Comparison of ENCODE assay signal across 11 cellular contexts in the genomic region with DNA sequence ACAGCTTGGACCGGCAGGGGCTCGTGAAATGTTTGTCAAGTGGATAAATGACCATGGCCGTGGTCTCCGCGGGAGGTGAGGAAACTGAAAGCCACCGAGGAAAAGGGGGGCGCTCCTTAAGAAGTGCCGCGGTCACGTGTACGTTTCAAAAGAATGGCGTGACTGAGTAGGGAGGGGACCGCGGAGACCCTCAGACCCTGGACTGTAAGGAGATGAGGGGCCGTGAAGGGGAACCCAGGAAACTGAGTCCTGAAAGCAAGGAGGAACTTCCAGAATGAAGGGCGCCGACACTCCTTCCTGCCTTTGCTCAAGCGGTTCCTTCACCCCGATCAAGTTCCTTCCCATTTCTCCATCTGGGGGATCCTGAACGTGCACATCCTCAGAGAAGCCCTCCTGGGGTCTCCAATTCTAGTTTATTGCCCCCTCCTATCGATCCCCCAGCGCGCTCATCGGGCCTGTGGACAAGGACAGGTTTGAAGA. TPM values are rescaled to one million over a fixed set of nuclear protein-coding genes. Genes with fewer than 3 reads are reported as not detected.
DNase-seq lines count a peak whose midpoint lies in the region; ATAC-seq, FAIRE-seq and TF ChIP-seq lines count a peak whose summit lies in the region.
"Not testable (repeated sequence)": the region's sequence is repeated elsewhere in the genome, so short reads cannot be mapped to it uniquely, and the experiment has no call there.
"Had no signal": no experiment of that assay in that cellular context is flagged by ENCODE, and none has a peak within 500 bp of the region (broad histone marks: within the 10 kb centered on the region; RNA-seq: fewer than 3 reads in every experiment).

No MANE protein-coding gene starts in this region.

- peak overlapping the region; percentile 99 for H3K27ac Mint-ChIP-seq in activated naive CD8-positive, alpha-beta T cell treated with anti-CD3 and anti-CD28 coated beads for 36 hours

- not testable (repeated sequence) for TF ChIP-seq CTCF in RWPE2 (IDR thresholded peaks at IDR 0.05; ENCODE audit: poor library complexity, severe bottlenecking); endothelial cell of umbilical vein (IDR thresholded peaks at IDR 0.05; ENCODE audit: extremely low read depth in 1 of 2, insufficient read depth in 1 of 2, low read depth in 1 of 2, low read length in 2 of 2); pancreas (IDR thresholded peaks at IDR 0.05); upper lobe of right lung (IDR thresholded peaks at IDR 0.05)

- H3K4me2 ChIP-seq in endothelial cell of umbilical vein (ENCODE audit: insufficient read depth, low read length), result peak overlapping the region; percentile 78

- H4K20me1 ChIP-seq in endothelial cell of umbilical vein (replicated peaks; ENCODE audit: control insufficient read depth, extremely low read depth, insufficient read depth, low read length), result not testable (repeated sequence)

- H3K27ac ChIP-seq in RWPE2 (ENCODE audit: poor library complexity, severe bottlenecking) (peak overlapping the region; percentile 86), endothelial cell of umbilical vein (ENCODE audit: insufficient read depth, low read depth, low read length) (peak overlapping the region; percentile 67), pancreas (peak overlapping the region; percentile 59 to 85 (median 80)), upper lobe of right lung (peak overlapping the region; percentile 92)

- peak overlapping the region; percentile 97 for H3K4me3 Mint-ChIP-seq in activated naive CD8-positive, alpha-beta T cell treated with anti-CD3 and anti-CD28 coated beads for 36 hours

- ATAC-seq in GM18498 (IDR thresholded peaks at IDR 0.05; ENCODE audit: unreplicated experiment) (peak; percentile 21), HG03139 (IDR thresholded peaks at IDR 0.05; ENCODE audit: unreplicated experiment) (peak; percentile 17), RWPE2 (ENCODE audit: low read depth) (peak; percentile 2; the same call in 2 of the 3 replicates), left colon (peak; percentile 5), pancreas (peak; percentile 1 to 6 (median 4))
- not testable (repeated sequence) for ATAC-seq in upper lobe of right lung

- H3K79me2 ChIP-seq in endothelial cell of umbilical vein (ENCODE audit: control insufficient read depth, insufficient read depth, low read length), result peaks cover 20% of the 10 kb centered on the region

- H3K36me3 ChIP-seq in RWPE2 (ENCODE audit: low read depth) (peaks cover 36% of the 10 kb centered on the region), upper lobe of right lung (peaks cover 31% of the 10 kb centered on the region)
- H3K36me3 ChIP-seq in endothelial cell of umbilical vein (ENCODE audit: control insufficient read depth in 2 of 2, extremely low read depth in 1 of 2, insufficient read depth in 2 of 2, low read length in 2 of 2); pancreas: not testable (repeated sequence)

- H3K27me3 ChIP-seq in RWPE2 (ENCODE audit: insufficient read depth, poor library complexity, severe bottlenecking); endothelial cell of umbilical vein (ENCODE audit: control insufficient read depth in 2 of 2, insufficient read depth in 2 of 2, low read length in 2 of 2); pancreas; upper lobe of right lung: not testable (repeated sequence)

- H3K4me3 ChIP-seq in RWPE2 (ENCODE audit: severe bottlenecking) (peak overlapping the region; percentile 96), endothelial cell of umbilical vein (replicated peaks in 1 of 3; ENCODE audit: insufficient read depth in 1 of 3, low read depth in 1 of 3, low read length in 3 of 3) (peak overlapping the region; percentile 2 to 88 (median 58)), pancreas (peak overlapping the region; percentile 94 to 99 (median 98)), upper lobe of right lung (peak overlapping the region; percentile 88)

- BruUV-seq in endothelial cell of umbilical vein (replicated peaks; lab: Mats Ljungman, UMichigan), result not testable (repeated sequence)

- intact Hi-C loops in endothelial cell of umbilical vein (cut with micrococcal nuclease); pancreas (cut with DNase I); upper lobe of right lung (cut with DNase I): not testable (repeated sequence)
- intact Hi-C loops in left colon (cut with DNase I, micrococcal nuclease), result loop anchor here in 1 of 2 donors (5.0 kb wide), 1 partner anchor 38 kb away; no protein-coding TSS in a partner anchor

- peak; percentile 82 for FAIRE-seq in endothelial cell of umbilical vein (lab: Jason Lieb, UNC)
- FAIRE-seq in pancreas (lab: Jason Lieb, UNC), result not testable (repeated sequence)

- H2AFZ ChIP-seq in endothelial cell of umbilical vein (ENCODE audit: low read depth, low read length), result peak overlapping the region; percentile 63

- not testable (repeated sequence) for H3K9me3 Mint-ChIP-seq in activated naive CD8-positive, alpha-beta T cell treated with anti-CD3 and anti-CD28 coated beads for 36 hours

- H3K4me1 ChIP-seq in RWPE2 (ENCODE audit: insufficient read depth, poor library complexity, severe bottlenecking); endothelial cell of umbilical vein (ENCODE audit: control insufficient read depth, extremely low read depth, insufficient read depth, low read length): not testable (repeated sequence)
- H3K4me1 ChIP-seq in pancreas (peaks cover 4 to 20% (median 11%) of the 10 kb centered on the region in 3 donors), upper lobe of right lung (peaks cover 29% of the 10 kb centered on the region)

- H3K27me3 Mint-ChIP-seq in activated naive CD8-positive, alpha-beta T cell treated with anti-CD3 and anti-CD28 coated beads for 36 hours, result not testable (repeated sequence)

- POLR2A ChIA-PET in endothelial cell of umbilical vein (lab: Charles Lee), result interaction anchor here (0.5 to 1.6 kb wide), 2 partner anchors 62 to 497 kb away, joined by 3 read pairs; no protein-coding TSS in a partner anchor

- TF ChIP-seq POLR2A in endothelial cell of umbilical vein (IDR thresholded peaks at IDR 0.05; ENCODE audit: low read depth, low read length), result not testable (repeated sequence)

- CTCF ChIA-PET in endothelial cell of umbilical vein (lab: Charles Lee), result interaction anchor here (0.8 to 2.4 kb wide), 3 partner anchors 9 to 220 kb away, joined by 3 to 12 read pairs (median 6); a partner anchor contains a TSS

- dilution Hi-C loops in endothelial cell of umbilical vein (cut with MboI; ENCODE audit: extremely low pct_ligation_motif_present, low sequenced_read_pairs), result not testable (repeated sequence)

- peak overlapping the region; percentile 79 for H3K9ac ChIP-seq in endothelial cell of umbilical vein (replicated peaks; ENCODE audit: extremely low read depth, insufficient read depth, low read length)

- H3K9me3 ChIP-seq in RWPE2 (ENCODE audit: severe bottlenecking); endothelial cell of umbilical vein (replicated peaks; ENCODE audit: control insufficient read depth, insufficient read depth, low read length); pancreas; upper lobe of right lung: not testable (repeated sequence)

- 1% methylated on average over 15 to 21 of the region's 24 CpGs for WGBS in pancreas, 2 donors

- not testable (repeated sequence) for DNase-seq in RWPE2 (ENCODE audit: low spot score); activated naive CD8-positive, alpha-beta T cell treated with anti-CD3 and anti-CD28 coated beads for 36 hours; endothelial cell of umbilical vein (ENCODE audit: low read depth, low spot score); left colon; pancreas; upper lobe of right lung

- H3K9me1 ChIP-seq in endothelial cell of umbilical vein (replicated peaks; ENCODE audit: control insufficient read depth, extremely low read depth, insufficient read depth, low read length), result not testable (repeated sequence)

- peaks cover 38% of the 10 kb centered on the region for H3K4me1 Mint-ChIP-seq in activated naive CD8-positive, alpha-beta T cell treated with anti-CD3 and anti-CD28 coated beads for 36 hours

- H3K36me3 Mint-ChIP-seq in activated naive CD8-positive, alpha-beta T cell treated with anti-CD3 and anti-CD28 coated beads for 36 hours, result peaks cover 30% of the 10 kb centered on the region

RNA-seq across cellular contexts. Expression of a gene that starts 0.4 kb away (rescaled TPM):
- total RNA-seq in activated naive CD8-positive, alpha-beta T cell treated with anti-CD3 and anti-CD28 coated beads for 36 hours, result 10 to 100 TPM; 23.3 to 24.9 TPM
- total RNA-seq in endothelial cell of umbilical vein (24.5 and 28.8 TPM in 2 replicates), left colon (100 to 1,000 TPM; 566 to 624 TPM), pancreas (10 to 100 TPM; 14.3 to 23.1 (median 17.3) TPM), upper lobe of right lung (35.8 TPM)
- polyA plus RNA-seq in endothelial cell of umbilical vein (19.1 and 19.6 TPM in 2 replicates), pancreas (10 to 100 TPM; 14.9 to 18.6 TPM)
- 14.4 and 18.0 TPM in 2 replicates for polyA plus RNA-seq in endothelial cell of umbilical vein (2011; cell fraction: cytosol; rRNA removed)
- 24.0 and 25.8 TPM in 2 replicates for polyA plus RNA-seq in endothelial cell of umbilical vein (2011; cell fraction: nucleus; rRNA removed)
- polyA plus RNA-seq in endothelial cell of umbilical vein (2012), result 16.7 and 17.6 TPM in 2 replicates
- polyA minus RNA-seq in endothelial cell of umbilical vein, result 21.2 and 23.0 TPM in 2 replicates
- polyA minus RNA-seq in endothelial cell of umbilical vein (2011; cell fraction: cytosol; rRNA and poly(A)+ RNA removed), result 20.5 TPM
- polyA minus RNA-seq in endothelial cell of umbilical vein (2011; cell fraction: nucleus; rRNA and poly(A)+ RNA removed), result 18.0 and 19.3 TPM in 2 replicates

RNA-seq across cellular contexts. Expression of a gene that starts 0.7 kb away (rescaled TPM):
- 100 to 1,000 TPM; 152 to 153 TPM for total RNA-seq in activated naive CD8-positive, alpha-beta T cell treated with anti-CD3 and anti-CD28 coated beads for 36 hours
- 78.7 and 85.2 TPM in 2 replicates for total RNA-seq in endothelial cell of umbilical vein
- polyA plus RNA-seq in endothelial cell of umbilical vein, result 314 and 423 TPM in 2 replicates
- 227 and 251 TPM in 2 replicates for polyA plus RNA-seq in endothelial cell of umbilical vein (2011; cell fraction: cytosol; rRNA removed)
- 77.1 and 88.7 TPM in 2 replicates for polyA plus RNA-seq in endothelial cell of umbilical vein (2011; cell fraction: nucleus; rRNA removed)
- polyA plus RNA-seq in endothelial cell of umbilical vein (2012), result 119 and 151 TPM in 2 replicates
- 134 and 146 TPM in 2 replicates for polyA minus RNA-seq in endothelial cell of umbilical vein
- polyA minus RNA-seq in endothelial cell of umbilical vein (2011; cell fraction: cytosol; rRNA and poly(A)+ RNA removed), result 80.5 TPM
- 11.1 and 15.7 TPM in 2 replicates for polyA minus RNA-seq in endothelial cell of umbilical vein (2011; cell fraction: nucleus; rRNA and poly(A)+ RNA removed)
- 100 to 1,000 TPM in 1 of 2 donors, 10 to 100 TPM in 1; 82.7 to 109 TPM for total RNA-seq in left colon
- 10 to 100 TPM; 14.8 to 31.5 (median 22.0) TPM for total RNA-seq in pancreas
- polyA plus RNA-seq in pancreas, result 10 to 100 TPM; 73.7 to 86.9 TPM
- total RNA-seq in upper lobe of right lung, result 69.4 TPM

RNA-seq across cellular contexts. Expression of a gene that starts 9.5 kb away (rescaled TPM):
- under 1 TPM; 0.20 to 0.33 TPM for total RNA-seq in activated naive CD8-positive, alpha-beta T cell treated with anti-CD3 and anti-CD28 coated beads for 36 hours
- total RNA-seq in endothelial cell of umbilical vein (0.22 and 0.46 TPM in 2 replicates), left colon (1 to 10 TPM; 3.9 to 4.4 TPM), pancreas (1 to 10 TPM in 1 of 6 donors, under 1 TPM in 5; 0.20 to 2.7 (median 0.53) TPM), upper lobe of right lung (11.1 TPM)
- polyA plus RNA-seq in endothelial cell of umbilical vein (0.48 and 0.60 TPM in 2 replicates), pancreas (1 to 10 TPM; 2.7 to 2.9 TPM)
- polyA plus RNA-seq in endothelial cell of umbilical vein (2011; cell fraction: cytosol; rRNA removed), result 0.17 and 0.25 TPM in 2 replicates
- 0.75 and 0.88 TPM in 2 replicates for polyA plus RNA-seq in endothelial cell of umbilical vein (2011; cell fraction: nucleus; rRNA removed)
- 0.27 and 0.38 TPM in 2 replicates for polyA plus RNA-seq in endothelial cell of umbilical vein (2012)
- polyA minus RNA-seq in endothelial cell of umbilical vein, result 0.17 and 0.40 TPM in 2 replicates
- polyA minus RNA-seq in endothelial cell of umbilical vein (2011; cell fraction: cytosol; rRNA and poly(A)+ RNA removed), result not detected
- polyA minus RNA-seq in endothelial cell of umbilical vein (2011; cell fraction: nucleus; rRNA and poly(A)+ RNA removed), result not detected in 2 replicates
- total RNA-seq: G401 had no signal

RNA-seq across cellular contexts. Expression of a gene that starts 16.2 kb away (rescaled TPM):
- total RNA-seq in activated naive CD8-positive, alpha-beta T cell treated with anti-CD3 and anti-CD28 coated beads for 36 hours, result not detected
- not detected in 2 replicates for total RNA-seq in endothelial cell of umbilical vein
- polyA plus RNA-seq in endothelial cell of umbilical vein, result not detected in 2 replicates
- polyA plus RNA-seq in endothelial cell of umbilical vein (2011; cell fraction: cytosol; rRNA removed), result not detected in 2 replicates
- polyA plus RNA-seq in endothelial cell of umbilical vein (2011; cell fraction: nucleus; rRNA removed), result not detected in 2 replicates
- not detected in 2 replicates for polyA plus RNA-seq in endothelial cell of umbilical vein (2012)
- not detected in 2 replicates for polyA minus RNA-seq in endothelial cell of umbilical vein
- not detected for polyA minus RNA-seq in endothelial cell of umbilical vein (2011; cell fraction: cytosol; rRNA and poly(A)+ RNA removed)
- not detected in 2 replicates for polyA minus RNA-seq in endothelial cell of umbilical vein (2011; cell fraction: nucleus; rRNA and poly(A)+ RNA removed)
- total RNA-seq in left colon, result 1 to 10 TPM in 1 of 2 donors, under 1 TPM in 1; 0.75 to 2.2 TPM
- total RNA-seq in pancreas, result not detected
- polyA plus RNA-seq in pancreas, result not detected
- total RNA-seq in upper lobe of right lung, result not detected
- total RNA-seq: activated CD8-positive, alpha-beta memory T cell treated with anti-CD3 and anti-CD28 coated beads for 36 hours; G401; left lobe of liver had no signal

RNA-seq across cellular contexts. Expression of a gene that starts 26.2 kb away (rescaled TPM):
- under 1 TPM; 0.43 to 0.80 TPM for total RNA-seq in activated naive CD8-positive, alpha-beta T cell treated with anti-CD3 and anti-CD28 coated beads for 36 hours
- total RNA-seq in endothelial cell of umbilical vein, result not detected in 2 replicates
- 0.10 and 0.13 TPM in 2 replicates for polyA plus RNA-seq in endothelial cell of umbilical vein
- 0.04 TPM in 1 of 2 replicates, not detected in the other for polyA plus RNA-seq in endothelial cell of umbilical vein (2011; cell fraction: cytosol; rRNA removed)
- 0.70 and 0.80 TPM in 2 replicates for polyA plus RNA-seq in endothelial cell of umbilical vein (2011; cell fraction: nucleus; rRNA removed)
- polyA plus RNA-seq in endothelial cell of umbilical vein (2012), result 0.07 and 0.42 TPM in 2 replicates
- 0.91 TPM in 1 of 2 replicates, not detected in the other for polyA minus RNA-seq in endothelial cell of umbilical vein
- polyA minus RNA-seq in endothelial cell of umbilical vein (2011; cell fraction: cytosol; rRNA and poly(A)+ RNA removed), result 2.8 TPM
- polyA minus RNA-seq in endothelial cell of umbilical vein (2011; cell fraction: nucleus; rRNA and poly(A)+ RNA removed), result 0.19 TPM in 1 of 2 replicates, not detected in the other
- 100 to 1,000 TPM; 201 to 203 TPM for total RNA-seq in left colon
- 1 to 10 TPM; 1.9 to 6.2 (median 4.6) TPM for total RNA-seq in pancreas
- 1 to 10 TPM; 4.6 to 7.3 TPM for polyA plus RNA-seq in pancreas
- 3.4 TPM for total RNA-seq in upper lobe of right lung

Comparison
In these comparisons a context has a peak if more than half of its experiments do, and no peak if none do; other contexts are left out.
1. RNA of a gene that starts 0.4 kb away (total RNA-seq): 566 to 624 TPM in left colon; 35.8 TPM in upper lobe of right lung (single experiment), 24.5 to 28.8 TPM in endothelial cell of umbilical vein, 23.3 to 24.9 TPM in activated naive CD8-positive, alpha-beta T cell treated with anti-CD3 and anti-CD28 coated beads for 36 hours and 14.3 to 23.1 TPM in pancreas; every median in the first group is over 10 times any median in the second.
2. Peak in every context shown above with its lines, with median percentiles within 50 percentile points of each other: H3K27ac ChIP-seq and H3K4me3 ChIP-seq.